12 cellular contexts compared by ENCODE assay signal in the genomic region with DNA sequence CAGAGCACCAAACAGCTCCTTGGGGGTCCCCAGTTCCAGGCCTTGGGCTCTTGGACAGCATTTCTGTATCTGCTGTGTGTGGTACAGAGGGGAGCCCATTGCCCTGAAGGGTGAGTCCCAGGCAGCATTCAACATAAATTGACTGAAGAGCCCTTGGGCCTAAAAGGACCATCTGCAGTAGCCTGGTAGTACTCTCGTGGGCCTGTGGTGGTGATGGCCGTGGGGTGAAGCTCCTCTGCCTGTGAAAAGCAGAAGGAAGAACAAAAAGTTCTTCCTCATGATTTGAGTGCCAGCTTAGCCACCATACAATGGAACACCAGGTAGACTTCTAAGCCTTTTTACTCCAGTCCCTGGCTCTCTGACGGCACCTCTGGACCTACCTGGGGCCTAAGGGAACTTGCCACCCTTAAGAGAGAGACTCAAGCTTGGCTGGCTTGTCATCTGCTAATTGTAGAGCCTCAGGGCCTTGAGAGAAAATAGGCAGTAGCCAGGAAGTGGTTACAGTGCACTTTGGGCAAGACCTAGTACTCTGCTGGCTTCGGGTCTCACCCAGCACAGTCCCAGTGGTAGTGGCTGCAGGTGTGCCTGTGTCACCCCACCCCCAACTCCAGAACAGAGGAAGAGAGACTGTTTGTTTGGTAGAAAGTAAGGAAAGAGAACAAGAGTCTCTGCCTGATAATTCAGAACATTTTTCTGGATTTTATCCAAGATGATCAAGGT.
DNase-seq lines count a peak whose midpoint lies in the region; ATAC-seq and TF ChIP-seq lines count a peak whose summit lies in the region.
"Had no signal": no experiment of that assay in that cellular context is flagged by ENCODE, and none has a peak within 500 bp of the region (broad histone marks: within the 10 kb centered on the region; RNA-seq: fewer than 3 reads in every experiment).

No MANE protein-coding gene starts in this region.

- ATAC-seq in HG02588 (IDR thresholded peaks at IDR 0.05; ENCODE audit: unreplicated experiment) (peak; percentile 89), HG03558 (IDR thresholded peaks at IDR 0.05; ENCODE audit: extremely low read depth, unreplicated experiment) (peak; percentile 59)
- ATAC-seq: A549 had no signal

- TF ChIP-seq CTCF in spleen (IDR thresholded peaks at IDR 0.05 in 8 of 11, conservative IDR thresholded peaks at IDR 0.05 in 3 of 11) = no peak

- H3K27ac ChIP-seq in spleen = peak overlapping the region in 1 of 8 donors; percentile 2
- H3K27ac ChIP-seq: A549 had no signal

- H3K36me3 ChIP-seq in spleen = no peaks in the 10 kb centered on the region

- DNase-seq in NOMO-1 (lab: John Stamatoyannopoulos, UW; ENCODE audit: unreplicated experiment in 2 of 2) (peak; percentile 3 to 22), NOMO-1 treated with dmso at 0.1 percent for 144 hours (lab: John Stamatoyannopoulos, UW; ENCODE audit: unreplicated experiment) (no peak), spleen (peak; percentile 66), NCI-H2196 (lab: John Stamatoyannopoulos, UW; ENCODE audit: unreplicated experiment) (no peak), KG1 (lab: John Stamatoyannopoulos, UW) (no peak)
- no peak for DNase-seq in stimulated activated CD4-positive, alpha-beta T cell treated with anti-CD3 and anti-CD28 coated beads, Interleukin-2, amount 100 ng/mL, for 24 hours
- DNase-seq: NCI-H1417; stimulated activated CD8-positive, alpha-beta memory T cell treated with anti-CD3 and anti-CD28 coated beads, Interleukin-4, amount 100 ng/mL, for 48 hours; T-helper 9 cell had no signal

- intact Hi-C loops in spleen (cut with DNase I; ENCODE audit: low total_unique reads) = no loop called here

- H3K4me3 ChIP-seq in spleen = no peak overlapping the region
- H3K4me3 ChIP-seq: A549 had no signal

- peaks cover 0 to 9% (median under 1%) of the 10 kb centered on the region in 8 donors for H3K9me3 ChIP-seq in spleen

- H3K27me3 ChIP-seq in spleen (replicated peaks in 1 of 7) = no peaks in the 10 kb centered on the region

- WGBS in spleen, 5 donors = 40 to 56% (median 54%) methylated on average over 4 of the region's 4 CpGs

- peaks cover 0 to 8% (median 0%) of the 10 kb centered on the region in 6 donors for H3K4me1 ChIP-seq in spleen
- H3K4me1 ChIP-seq: A549 had no signal

- TF ChIP-seq POLR2A in spleen (IDR thresholded peaks at IDR 0.05) = no peak

Comparison
In these comparisons a context has a peak if more than half of its experiments do, and no peak if none do; other contexts are left out.
1. DNase-seq: peak in NOMO-1 (2 of 2) and spleen (single experiment); none in NOMO-1 treated with dmso at 0.1 percent for 144 hours (single experiment), NCI-H2196 (single experiment), stimulated activated CD4-positive, alpha-beta T cell treated with anti-CD3 and anti-CD28 coated beads, Interleukin-2, amount 100 ng/mL, for 24 hours (0 of 2) and KG1 (single experiment).